14 cellular contexts compared by ENCODE assay signal in genomic region chr3:64801856-64802255, GRCh38.
DNase-seq lines count a peak whose midpoint lies in the region; ATAC-seq, FAIRE-seq and TF ChIP-seq lines count a peak whose summit lies in the region.
"Had no signal": no experiment of that assay in that cellular context is flagged by ENCODE, and none has a peak within 500 bp of the region (broad histone marks: within the 10 kb centered on the region; RNA-seq: fewer than 3 reads in every experiment).

No MANE protein-coding gene starts in this region.

- H3K79me1 ChIP-seq in IMR-90 (ENCODE audit: low read depth in 1 of 2, low read length in 2 of 2): no peaks in the 10 kb centered on the region

- no peak for TF ChIP-seq POLR2A in IMR-90 (IDR thresholded peaks at IDR 0.05; ENCODE audit: low read depth, low read length)
- TF ChIP-seq POLR2A in endothelial cell of umbilical vein (IDR thresholded peaks at IDR 0.05; ENCODE audit: low read depth, low read length): no peak

- H3K4me3 ChIP-seq in IMR-90 (ENCODE audit: insufficient read depth, low read depth, low read length): no peak overlapping the region
- no peak overlapping the region for H3K4me3 ChIP-seq in endothelial cell of umbilical vein (replicated peaks in 1 of 3; ENCODE audit: insufficient read depth in 1 of 3, low read depth in 1 of 3, low read length in 3 of 3)
- no peak overlapping the region for H3K4me3 ChIP-seq in mesodermal cell (ENCODE audit: extremely low read depth, insufficient read depth, low read length, poor library complexity, severe bottlenecking)
- H3K4me3 ChIP-seq: A549 had no signal

- DNase-seq in IMR-90 (no peak), endothelial cell of umbilical vein (ENCODE audit: low read depth, low spot score) (peak; percentile 7), HFFc6 (no peak)
- DNase-seq in activated CD4-positive, CD25-positive, alpha-beta regulatory T cell (lab: John Stamatoyannopoulos, UW): no peak
- DNase-seq: BE2C; CD8-positive, alpha-beta memory T cell; DMS53; GF-D8; HCEC 1CT had no signal

- no peaks in the 10 kb centered on the region; the same call in 1 of the 2 replicates for H3K27me3 Mint-ChIP-seq in HFFc6 (ENCODE audit: insufficient read depth)
- H3K27me3 Mint-ChIP-seq: CD8-positive, alpha-beta memory T cell had no signal

- H3K9me3 ChIP-seq in IMR-90 (ENCODE audit: control insufficient read depth, insufficient read depth, low read length): no peaks in the 10 kb centered on the region
- H3K9me3 ChIP-seq in endothelial cell of umbilical vein (replicated peaks; ENCODE audit: control insufficient read depth, insufficient read depth, low read length): no peaks in the 10 kb centered on the region
- no peaks in the 10 kb centered on the region for H3K9me3 ChIP-seq in mesodermal cell (ENCODE audit: control insufficient read depth, low read length)
- H3K9me3 ChIP-seq: A549, BE2C had no signal

- no peak overlapping the region for H3K18ac ChIP-seq in IMR-90 (ENCODE audit: low read depth, low read length)

- BruUV-seq in IMR-90 (replicated peaks; lab: Mats Ljungman, UMichigan): no TSS peak
- BruUV-seq in endothelial cell of umbilical vein (replicated peaks; lab: Mats Ljungman, UMichigan): no TSS peak

- H3K23ac ChIP-seq in IMR-90 (ENCODE audit: low read depth, low read length): no peak overlapping the region; the same call in 1 of the 2 replicates

- H2BK5ac ChIP-seq in IMR-90 (ENCODE audit: low read depth, low read length, poor library complexity, severe bottlenecking): no peak overlapping the region

- H3K4me1 ChIP-seq in IMR-90 (ENCODE audit: control insufficient read depth, insufficient read depth, low read length) (peaks cover 3% of the 10 kb centered on the region), endothelial cell of umbilical vein (ENCODE audit: control insufficient read depth, extremely low read depth, insufficient read depth, low read length) (peaks cover 24% of the 10 kb centered on the region), mesodermal cell (ENCODE audit: control insufficient read depth, insufficient read depth, low read length, poor library complexity, severe bottlenecking) (peaks cover 36% of the 10 kb centered on the region)
- H3K4me1 ChIP-seq: A549, BE2C had no signal

- dilution Hi-C loops in IMR-90 (cut with HindIII; ENCODE audit: low sequenced_read_pairs, unreplicated experiment) (no loop called here), endothelial cell of umbilical vein (cut with MboI; ENCODE audit: extremely low pct_ligation_motif_present, low sequenced_read_pairs) (no loop called here)

- no peaks in the 10 kb centered on the region for H3K4me1 Mint-ChIP-seq in HFFc6 (ENCODE audit: low read depth)
- H3K4me1 Mint-ChIP-seq: CD8-positive, alpha-beta memory T cell had no signal

- no peak overlapping the region for H3K27ac ChIP-seq in IMR-90 (ENCODE audit: insufficient read depth, low read length)
- no peak overlapping the region for H3K27ac ChIP-seq in endothelial cell of umbilical vein (ENCODE audit: insufficient read depth, low read depth, low read length)
- H3K27ac ChIP-seq in mesodermal cell (ENCODE audit: low read depth, low read length, severe bottlenecking): peak overlapping the region; percentile 77
- H3K27ac ChIP-seq: A549, HL-60 had no signal

- H2BK120ac ChIP-seq in IMR-90 (ENCODE audit: low read depth, low read length): no peak overlapping the region

- ATAC-seq in IMR-90 (ENCODE audit: low read depth) (no peak), SK-N-SH treated with all-trans-retinoic acid at 6 μM for 48 hours (no peak)
- ATAC-seq: A549 had no signal

- no peaks in the 10 kb centered on the region for H3K27me3 ChIP-seq in IMR-90 (ENCODE audit: control insufficient read depth, insufficient read depth, low read length)
- H3K27me3 ChIP-seq in endothelial cell of umbilical vein (ENCODE audit: control insufficient read depth in 2 of 2, insufficient read depth in 2 of 2, low read length in 2 of 2): no peaks in the 10 kb centered on the region
- H3K27me3 ChIP-seq: BE2C had no signal

- POLR2A ChIA-PET in IMR-90 (lab: Charles Lee; ENCODE audit: unreplicated experiment): no interaction called here
- POLR2A ChIA-PET in endothelial cell of umbilical vein (lab: Charles Lee): no interaction called here

- H2AFZ ChIP-seq in IMR-90 (replicated peaks; ENCODE audit: low read length, poor library complexity) (no peak overlapping the region), endothelial cell of umbilical vein (ENCODE audit: low read depth, low read length) (peak overlapping the region; percentile 48)

- H3K9me1 ChIP-seq in IMR-90 (ENCODE audit: insufficient read depth, low read length): 0 out of 2 replicates have a peak, but pooled peaks cover 3% of the 10 kb centered on the region
- no peaks in the 10 kb centered on the region for H3K9me1 ChIP-seq in endothelial cell of umbilical vein (replicated peaks; ENCODE audit: control insufficient read depth, extremely low read depth, insufficient read depth, low read length)

- H3K4me3 Mint-ChIP-seq in HFFc6: no peak overlapping the region
- H3K4me3 Mint-ChIP-seq: CD8-positive, alpha-beta memory T cell had no signal

- CTCF ChIA-PET in IMR-90 (lab: Yijun Ruan, JAX) (interaction anchor here (0.6 kb wide), 1 partner anchor 33 kb away, joined by 3 read pairs; no protein-coding TSS in a partner anchor), endothelial cell of umbilical vein (lab: Charles Lee) (interaction anchor here (2.0 kb wide), 1 partner anchor 127 kb away, joined by 6 read pairs; no protein-coding TSS in a partner anchor)

- no peak overlapping the region for H3K14ac ChIP-seq in IMR-90 (replicated peaks; ENCODE audit: low read depth, low read length)

- H3K9ac ChIP-seq in IMR-90 (ENCODE audit: low read depth, low read length): no peak overlapping the region
- H3K9ac ChIP-seq in endothelial cell of umbilical vein (replicated peaks; ENCODE audit: extremely low read depth, insufficient read depth, low read length): no peak overlapping the region

- no CpG with 5 or more reads among the region's 3 CpGs for WGBS in IMR-90 (ENCODE audit: extremely low coverage in 2 of 2, insufficient read length in 1 of 2), 2 experiments
- WGBS in mesodermal cell (ENCODE audit: insufficient coverage in 2 of 2), 2 experiments: 44 to 86% methylated on average over 1 of the region's 3 CpGs

- H3K27ac Mint-ChIP-seq in HFFc6: no peak overlapping the region
- H3K27ac Mint-ChIP-seq: CD8-positive, alpha-beta memory T cell had no signal

- peaks cover 6% of the 10 kb centered on the region; the same call in 1 of the 2 replicates for H3K36me3 ChIP-seq in IMR-90 (ENCODE audit: control insufficient read depth, insufficient read depth, low read length)
- H3K36me3 ChIP-seq in endothelial cell of umbilical vein (ENCODE audit: control insufficient read depth in 2 of 2, extremely low read depth in 1 of 2, insufficient read depth in 2 of 2, low read length in 2 of 2): no peaks in the 10 kb centered on the region
- no peaks in the 10 kb centered on the region for H3K36me3 ChIP-seq in mesodermal cell (ENCODE audit: control insufficient read depth, insufficient read depth, low read length)
- H3K36me3 ChIP-seq: BE2C had no signal

- no peak overlapping the region for H4K5ac ChIP-seq in IMR-90 (ENCODE audit: low read depth, low read length)

- H3K56ac ChIP-seq in IMR-90 (ENCODE audit: extremely low read depth, insufficient read depth, low read length): no peak overlapping the region

- H2BK20ac ChIP-seq in IMR-90 (ENCODE audit: low read depth, low read length): no peak overlapping the region

- no peaks in the 10 kb centered on the region for H3K79me2 ChIP-seq in endothelial cell of umbilical vein (ENCODE audit: control insufficient read depth, insufficient read depth, low read length)

- H2BK15ac ChIP-seq in IMR-90 (ENCODE audit: low read depth, low read length): no peak overlapping the region; the same call in 2 of the 3 replicates

- H3K4ac ChIP-seq in IMR-90 (ENCODE audit: low read depth, low read length): no peak overlapping the region

- intact Hi-C loops in IMR-90 (cut with micrococcal nuclease): no loop called here
- intact Hi-C loops in endothelial cell of umbilical vein (cut with micrococcal nuclease): no loop called here

- H2AK5ac ChIP-seq in IMR-90 (ENCODE audit: low read depth, low read length): peak overlapping the region; percentile 21

- no peak overlapping the region for H4K91ac ChIP-seq in IMR-90 (ENCODE audit: insufficient read depth, low read depth, low read length)

- H2AK9ac ChIP-seq in IMR-90 (replicated peaks; ENCODE audit: low read depth, low read length, poor library complexity): no peak overlapping the region

- no peak for FAIRE-seq in endothelial cell of umbilical vein (lab: Jason Lieb, UNC)
- FAIRE-seq: A549, GM19239 had no signal

- H3K4me2 ChIP-seq in IMR-90 (ENCODE audit: low read depth, low read length): no peak overlapping the region
- H3K4me2 ChIP-seq in endothelial cell of umbilical vein (ENCODE audit: insufficient read depth, low read length): no peak overlapping the region
- H3K4me2 ChIP-seq: A549 had no signal

- no peaks in the 10 kb centered on the region for H4K20me1 ChIP-seq in IMR-90 (ENCODE audit: insufficient read depth, low read length)
- no peaks in the 10 kb centered on the region for H4K20me1 ChIP-seq in endothelial cell of umbilical vein (replicated peaks; ENCODE audit: control insufficient read depth, extremely low read depth, insufficient read depth, low read length)

- no peak overlapping the region for H4K8ac ChIP-seq in IMR-90 (ENCODE audit: low read depth in 2 of 2, low read length in 2 of 2)

- peaks cover 28% of the 10 kb centered on the region for H3K9me3 Mint-ChIP-seq in HFFc6

- in situ Hi-C loops in IMR-90 (cut with MboI; ENCODE audit: low sequenced_read_pairs): no loop called here

- no peaks in the 10 kb centered on the region; the same call in 1 of the 2 replicates for H3K36me3 Mint-ChIP-seq in HFFc6 (ENCODE audit: low read depth)
- H3K36me3 Mint-ChIP-seq: CD8-positive, alpha-beta memory T cell had no signal

- TF ChIP-seq RAD21 in IMR-90 (IDR thresholded peaks at IDR 0.05; ENCODE audit: low read length): no peak

- TF ChIP-seq CTCF in IMR-90 (conservative IDR thresholded peaks at IDR 0.05; ENCODE audit: low read depth, low read length) (no peak), endothelial cell of umbilical vein (IDR thresholded peaks at IDR 0.05; ENCODE audit: extremely low read depth in 1 of 2, insufficient read depth in 1 of 2, low read depth in 1 of 2, low read length in 2 of 2) (no peak), HFFc6 (IDR thresholded peaks at IDR 0.05) (no peak)

TF ChIP-seq in endothelial cell of umbilical vein, 7 proteins besides CTCF, POLR2A, EP300 and RAD21 (continues in another document):
- peak; percentile 80 for TF ChIP-seq GATA2 (IDR thresholded peaks at IDR 0.05; ENCODE audit: insufficient read depth, insufficient read length, low read depth, low read length)

TF ChIP-seq in SK-N-SH treated with all-trans-retinoic acid at 6 μM for 48 hours, 23 proteins besides CTCF, POLR2A, EP300 and RAD21 (continues in another document):
- no peak for TF ChIP-seq RARB (CRISPR knock-in tag; IDR thresholded peaks at IDR 0.05)
